ENCODE assay signal across 8 cellular contexts in genomic region chr11:68751331-68751856, GRCh38. TPM values are rescaled to one million over a fixed set of nuclear protein-coding genes. Genes with fewer than 3 reads are reported as not detected.
DNase-seq lines count a peak whose midpoint lies in the region; ATAC-seq and TF ChIP-seq lines count a peak whose summit lies in the region.

TESMIN (minus strand) TSS chr11:68751520; CDS start chr11:68750660, 860 bp downstream.

- peak; percentile 97 for ATAC-seq in left colon

- DNase-seq in HEK293T (ENCODE audit: extremely low spot score) (peak; percentile 99), NCI-H345 treated with DMSO at 0.1 percent for 48 hours (lab: John Stamatoyannopoulos, UW; ENCODE audit: unreplicated experiment) (peak; percentile 77), cerebellum (ENCODE audit: low spot score) (peak; percentile 21), left colon (peak; percentile 91 to 98), NK-92 (lab: John Stamatoyannopoulos, UW; ENCODE audit: unreplicated experiment) (no peak)
- peak; percentile 94 to 95 for DNase-seq in activated CD4-positive, alpha-beta T cell treated with anti-CD3 and anti-CD28 coated beads for 24 hours (ENCODE audit: low read depth in 2 of 2)
- peak; percentile 91 to 98 for DNase-seq in stimulated activated CD4-positive, alpha-beta T cell treated with anti-CD3 and anti-CD28 coated beads, Interleukin-2, amount 100 ng/mL, for 48 hours

- CTCF ChIA-PET in HEK293T (lab: Yijun Ruan, JAX): no interaction called here

- peak within 1 kb of the TSS; percentile 81 for H3K27ac ChIP-seq in C4-2B

- intact Hi-C loops in left colon (cut with DNase I, micrococcal nuclease): no loop called here

- TF ChIP-seq CTCF in C4-2B (conservative IDR thresholded peaks at IDR 0.05): no peak

- POLR2A ChIA-PET in HEK293T (lab: Yijun Ruan, JAX): no interaction called here

TF ChIP-seq in HEK293T, 16 proteins besides CTCF, POLR2A, EP300 and RAD21:
- no peak for TF ChIP-seq ARNT (IDR thresholded peaks at IDR 0.05)
- TF ChIP-seq PKNOX1 (IDR thresholded peaks at IDR 0.05): peak; percentile 19; the same call in 1 of the 2 replicates
- no peak for TF ChIP-seq SUZ12 (IDR thresholded peaks at IDR 0.05)
- TF ChIP-seq ELF4 (IDR thresholded peaks at IDR 0.05): no peak

RNA-seq across cellular contexts. Expression of gene TESMIN, which starts in this region (rescaled TPM):
- total RNA-seq in cerebellum (3.4 TPM), left colon (10 to 100 TPM; 11.0 to 12.9 TPM)
